In the genomic region with DNA sequence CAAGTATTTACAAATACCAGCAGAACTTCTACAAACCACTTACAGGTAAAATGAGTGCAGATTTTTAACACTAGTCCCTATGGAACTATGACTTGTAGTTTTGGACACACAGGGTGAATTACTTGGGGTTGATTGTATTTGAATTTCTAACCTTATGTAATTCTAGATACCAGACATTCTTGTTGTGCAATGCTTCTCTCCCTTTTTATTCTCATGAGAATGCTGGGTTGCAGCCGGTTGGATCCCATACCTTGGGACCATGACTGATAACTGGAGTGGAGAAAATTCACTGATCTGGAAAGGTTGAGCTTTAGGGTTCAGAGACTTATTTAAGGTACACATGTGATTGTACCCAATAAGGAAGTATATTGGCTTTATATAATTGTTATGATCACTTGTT, we compare ENCODE assay signal across 2 cellular contexts.
TF ChIP-seq lines count a peak whose summit lies in the region.

No MANE protein-coding gene starts in this region.

TF ChIP-seq in GM12878, 131 proteins besides CTCF, POLR2A, EP300 and RAD21 (continued from another document):
- TF ChIP-seq, protein P1, sequence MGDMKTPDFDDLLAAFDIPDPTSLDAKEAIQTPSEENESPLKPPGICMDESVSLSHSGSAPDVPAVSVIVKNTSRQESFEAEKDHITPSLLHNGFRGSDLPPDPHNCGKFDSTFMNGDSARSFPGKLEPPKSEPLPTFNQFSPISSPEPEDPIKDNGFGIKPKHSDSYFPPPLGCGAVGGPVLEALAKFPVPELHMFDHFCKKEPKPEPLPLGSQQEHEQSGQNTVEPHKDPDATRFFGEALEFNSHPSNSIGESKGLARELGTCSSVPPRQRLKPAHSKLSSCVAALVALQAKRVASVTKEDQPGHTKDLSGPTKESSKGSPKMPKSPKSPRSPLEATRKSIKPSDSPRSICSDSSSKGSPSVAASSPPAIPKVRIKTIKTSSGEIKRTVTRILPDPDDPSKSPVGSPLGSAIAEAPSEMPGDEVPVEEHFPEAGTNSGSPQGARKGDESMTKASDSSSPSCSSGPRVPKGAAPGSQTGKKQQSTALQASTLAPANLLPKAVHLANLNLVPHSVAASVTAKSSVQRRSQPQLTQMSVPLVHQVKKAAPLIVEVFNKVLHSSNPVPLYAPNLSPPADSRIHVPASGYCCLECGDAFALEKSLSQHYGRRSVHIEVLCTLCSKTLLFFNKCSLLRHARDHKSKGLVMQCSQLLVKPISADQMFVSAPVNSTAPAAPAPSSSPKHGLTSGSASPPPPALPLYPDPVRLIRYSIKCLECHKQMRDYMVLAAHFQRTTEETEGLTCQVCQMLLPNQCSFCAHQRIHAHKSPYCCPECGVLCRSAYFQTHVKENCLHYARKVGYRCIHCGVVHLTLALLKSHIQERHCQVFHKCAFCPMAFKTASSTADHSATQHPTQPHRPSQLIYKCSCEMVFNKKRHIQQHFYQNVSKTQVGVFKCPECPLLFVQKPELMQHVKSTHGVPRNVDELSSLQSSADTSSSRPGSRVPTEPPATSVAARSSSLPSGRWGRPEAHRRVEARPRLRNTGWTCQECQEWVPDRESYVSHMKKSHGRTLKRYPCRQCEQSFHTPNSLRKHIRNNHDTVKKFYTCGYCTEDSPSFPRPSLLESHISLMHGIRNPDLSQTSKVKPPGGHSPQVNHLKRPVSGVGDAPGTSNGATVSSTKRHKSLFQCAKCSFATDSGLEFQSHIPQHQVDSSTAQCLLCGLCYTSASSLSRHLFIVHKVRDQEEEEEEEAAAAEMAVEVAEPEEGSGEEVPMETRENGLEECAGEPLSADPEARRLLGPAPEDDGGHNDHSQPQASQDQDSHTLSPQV (IDR thresholded peaks at IDR 0.05), result no peak
- TF ChIP-seq, protein P2, sequence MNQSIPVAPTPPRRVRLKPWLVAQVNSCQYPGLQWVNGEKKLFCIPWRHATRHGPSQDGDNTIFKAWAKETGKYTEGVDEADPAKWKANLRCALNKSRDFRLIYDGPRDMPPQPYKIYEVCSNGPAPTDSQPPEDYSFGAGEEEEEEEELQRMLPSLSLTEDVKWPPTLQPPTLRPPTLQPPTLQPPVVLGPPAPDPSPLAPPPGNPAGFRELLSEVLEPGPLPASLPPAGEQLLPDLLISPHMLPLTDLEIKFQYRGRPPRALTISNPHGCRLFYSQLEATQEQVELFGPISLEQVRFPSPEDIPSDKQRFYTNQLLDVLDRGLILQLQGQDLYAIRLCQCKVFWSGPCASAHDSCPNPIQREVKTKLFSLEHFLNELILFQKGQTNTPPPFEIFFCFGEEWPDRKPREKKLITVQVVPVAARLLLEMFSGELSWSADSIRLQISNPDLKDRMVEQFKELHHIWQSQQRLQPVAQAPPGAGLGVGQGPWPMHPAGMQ (IDR thresholded peaks at IDR 0.05; ENCODE audit: borderline replicate concordance), result no peak
- TF ChIP-seq, protein P3, sequence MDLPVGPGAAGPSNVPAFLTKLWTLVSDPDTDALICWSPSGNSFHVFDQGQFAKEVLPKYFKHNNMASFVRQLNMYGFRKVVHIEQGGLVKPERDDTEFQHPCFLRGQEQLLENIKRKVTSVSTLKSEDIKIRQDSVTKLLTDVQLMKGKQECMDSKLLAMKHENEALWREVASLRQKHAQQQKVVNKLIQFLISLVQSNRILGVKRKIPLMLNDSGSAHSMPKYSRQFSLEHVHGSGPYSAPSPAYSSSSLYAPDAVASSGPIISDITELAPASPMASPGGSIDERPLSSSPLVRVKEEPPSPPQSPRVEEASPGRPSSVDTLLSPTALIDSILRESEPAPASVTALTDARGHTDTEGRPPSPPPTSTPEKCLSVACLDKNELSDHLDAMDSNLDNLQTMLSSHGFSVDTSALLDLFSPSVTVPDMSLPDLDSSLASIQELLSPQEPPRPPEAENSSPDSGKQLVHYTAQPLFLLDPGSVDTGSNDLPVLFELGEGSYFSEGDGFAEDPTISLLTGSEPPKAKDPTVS (IDR thresholded peaks at IDR 0.05; ENCODE audit: low read depth, low read length), result no peak

TF ChIP-seq in GM23338, 12 proteins besides CTCF, POLR2A, EP300 and RAD21 (continued from another document):
- TF ChIP-seq, protein P4, sequence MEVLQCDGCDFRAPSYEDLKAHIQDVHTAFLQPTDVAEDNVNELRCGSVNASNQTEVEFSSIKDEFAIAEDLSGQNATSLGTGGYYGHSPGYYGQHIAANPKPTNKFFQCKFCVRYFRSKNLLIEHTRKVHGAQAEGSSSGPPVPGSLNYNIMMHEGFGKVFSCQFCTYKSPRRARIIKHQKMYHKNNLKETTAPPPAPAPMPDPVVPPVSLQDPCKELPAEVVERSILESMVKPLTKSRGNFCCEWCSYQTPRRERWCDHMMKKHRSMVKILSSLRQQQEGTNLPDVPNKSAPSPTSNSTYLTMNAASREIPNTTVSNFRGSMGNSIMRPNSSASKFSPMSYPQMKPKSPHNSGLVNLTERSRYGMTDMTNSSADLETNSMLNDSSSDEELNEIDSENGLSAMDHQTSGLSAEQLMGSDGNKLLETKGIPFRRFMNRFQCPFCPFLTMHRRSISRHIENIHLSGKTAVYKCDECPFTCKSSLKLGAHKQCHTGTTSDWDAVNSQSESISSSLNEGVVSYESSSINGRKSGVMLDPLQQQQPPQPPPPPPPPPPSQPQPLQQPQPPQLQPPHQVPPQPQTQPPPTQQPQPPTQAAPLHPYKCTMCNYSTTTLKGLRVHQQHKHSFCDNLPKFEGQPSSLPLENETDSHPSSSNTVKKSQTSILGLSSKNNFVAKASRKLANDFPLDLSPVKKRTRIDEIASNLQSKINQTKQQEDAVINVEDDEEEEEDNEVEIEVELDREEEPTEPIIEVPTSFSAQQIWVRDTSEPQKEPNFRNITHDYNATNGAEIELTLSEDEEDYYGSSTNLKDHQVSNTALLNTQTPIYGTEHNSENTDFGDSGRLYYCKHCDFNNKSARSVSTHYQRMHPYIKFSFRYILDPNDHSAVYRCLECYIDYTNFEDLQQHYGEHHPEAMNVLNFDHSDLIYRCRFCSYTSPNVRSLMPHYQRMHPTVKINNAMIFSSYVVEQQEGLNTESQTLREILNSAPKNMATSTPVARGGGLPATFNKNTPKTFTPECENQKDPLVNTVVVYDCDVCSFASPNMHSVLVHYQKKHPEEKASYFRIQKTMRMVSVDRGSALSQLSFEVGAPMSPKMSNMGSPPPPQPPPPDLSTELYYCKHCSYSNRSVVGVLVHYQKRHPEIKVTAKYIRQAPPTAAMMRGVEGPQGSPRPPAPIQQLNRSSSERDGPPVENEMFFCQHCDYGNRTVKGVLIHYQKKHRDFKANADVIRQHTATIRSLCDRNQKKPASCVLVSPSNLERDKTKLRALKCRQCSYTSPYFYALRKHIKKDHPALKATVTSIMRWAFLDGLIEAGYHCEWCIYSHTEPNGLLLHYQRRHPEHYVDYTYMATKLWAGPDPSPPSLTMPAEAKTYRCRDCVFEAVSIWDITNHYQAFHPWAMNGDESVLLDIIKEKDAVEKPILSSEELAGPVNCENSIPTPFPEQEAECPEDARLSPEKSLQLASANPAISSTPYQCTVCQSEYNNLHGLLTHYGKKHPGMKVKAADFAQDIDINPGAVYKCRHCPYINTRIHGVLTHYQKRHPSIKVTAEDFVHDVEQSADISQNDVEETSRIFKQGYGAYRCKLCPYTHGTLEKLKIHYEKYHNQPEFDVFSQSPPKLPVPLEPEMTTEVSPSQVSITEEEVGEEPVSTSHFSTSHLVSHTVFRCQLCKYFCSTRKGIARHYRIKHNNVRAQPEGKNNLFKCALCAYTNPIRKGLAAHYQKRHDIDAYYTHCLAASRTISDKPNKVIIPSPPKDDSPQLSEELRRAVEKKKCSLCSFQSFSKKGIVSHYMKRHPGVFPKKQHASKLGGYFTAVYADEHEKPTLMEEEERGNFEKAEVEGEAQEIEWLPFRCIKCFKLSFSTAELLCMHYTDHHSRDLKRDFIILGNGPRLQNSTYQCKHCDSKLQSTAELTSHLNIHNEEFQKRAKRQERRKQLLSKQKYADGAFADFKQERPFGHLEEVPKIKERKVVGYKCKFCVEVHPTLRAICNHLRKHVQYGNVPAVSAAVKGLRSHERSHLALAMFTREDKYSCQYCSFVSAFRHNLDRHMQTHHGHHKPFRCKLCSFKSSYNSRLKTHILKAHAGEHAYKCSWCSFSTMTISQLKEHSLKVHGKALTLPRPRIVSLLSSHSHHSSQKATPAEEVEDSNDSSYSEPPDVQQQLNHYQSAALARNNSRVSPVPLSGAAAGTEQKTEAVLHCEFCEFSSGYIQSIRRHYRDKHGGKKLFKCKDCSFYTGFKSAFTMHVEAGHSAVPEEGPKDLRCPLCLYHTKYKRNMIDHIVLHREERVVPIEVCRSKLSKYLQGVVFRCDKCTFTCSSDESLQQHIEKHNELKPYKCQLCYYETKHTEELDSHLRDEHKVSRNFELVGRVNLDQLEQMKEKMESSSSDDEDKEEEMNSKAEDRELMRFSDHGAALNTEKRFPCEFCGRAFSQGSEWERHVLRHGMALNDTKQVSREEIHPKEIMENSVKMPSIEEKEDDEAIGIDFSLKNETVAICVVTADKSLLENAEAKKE (CRISPR knock-in tag; IDR thresholded peaks at IDR 0.05), result no peak
- TF ChIP-seq CREB1 (CRISPR knock-in tag; IDR thresholded peaks at IDR 0.05; ENCODE audit: low read depth), result no peak
- no peak for TF ChIP-seq ZNF331 (CRISPR knock-in tag; IDR thresholded peaks at IDR 0.05; ENCODE audit: low read depth)
- no peak for TF ChIP-seq STAT1 (IDR thresholded peaks at IDR 0.05; ENCODE audit: unreplicated experiment)
- TF ChIP-seq JUNB (IDR thresholded peaks at IDR 0.05; ENCODE audit: unreplicated experiment), result no peak
- TF ChIP-seq EZH2 (IDR thresholded peaks at IDR 0.05; ENCODE audit: low read depth, unreplicated experiment), result no peak
- TF ChIP-seq, protein P5, sequence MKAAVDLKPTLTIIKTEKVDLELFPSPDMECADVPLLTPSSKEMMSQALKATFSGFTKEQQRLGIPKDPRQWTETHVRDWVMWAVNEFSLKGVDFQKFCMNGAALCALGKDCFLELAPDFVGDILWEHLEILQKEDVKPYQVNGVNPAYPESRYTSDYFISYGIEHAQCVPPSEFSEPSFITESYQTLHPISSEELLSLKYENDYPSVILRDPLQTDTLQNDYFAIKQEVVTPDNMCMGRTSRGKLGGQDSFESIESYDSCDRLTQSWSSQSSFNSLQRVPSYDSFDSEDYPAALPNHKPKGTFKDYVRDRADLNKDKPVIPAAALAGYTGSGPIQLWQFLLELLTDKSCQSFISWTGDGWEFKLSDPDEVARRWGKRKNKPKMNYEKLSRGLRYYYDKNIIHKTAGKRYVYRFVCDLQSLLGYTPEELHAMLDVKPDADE (IDR thresholded peaks at IDR 0.05), result no peak
